ENCODE assay signal across 1 cellular context in the genomic region with DNA sequence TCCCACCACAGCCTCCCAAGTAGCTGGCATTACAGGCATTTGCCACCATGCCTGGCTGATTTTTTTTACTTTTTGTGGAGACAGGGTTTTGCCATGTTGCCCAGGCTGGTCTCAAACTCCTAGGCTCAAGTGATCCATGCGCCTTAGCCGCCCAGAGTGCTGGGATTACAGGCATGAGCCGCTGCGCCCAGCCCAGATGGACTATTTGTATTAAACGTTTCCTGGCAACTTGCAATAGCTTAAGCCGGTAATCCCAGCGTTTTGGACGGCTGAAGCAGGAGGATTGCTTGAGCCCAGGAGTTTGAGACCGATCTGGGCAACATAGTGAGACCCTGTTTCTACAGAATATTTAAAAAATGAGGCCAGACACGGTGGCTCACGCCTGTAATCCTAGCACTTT.
TF ChIP-seq lines count a peak whose summit lies in the region.

No MANE protein-coding gene starts in this region.

TF ChIP-seq in WTC11, 78 proteins besides CTCF, POLR2A, EP300 and RAD21 (continued from another document):
- TF ChIP-seq HMGXB4 (CRISPR knock-in tag; IDR thresholded peaks at IDR 0.05), result no peak
- TF ChIP-seq MXD4 (CRISPR knock-in tag; IDR thresholded peaks at IDR 0.05; ENCODE audit: borderline replicate concordance), result no peak
TF ChIP-seq in WTC11: peak in this region for 0.
